In genomic region chr10:10794056-10794455, GRCh38 we compare ENCODE assay signal across 19 cellular contexts.
A peak's percentile ranks its signal among the peaks of the same experiment; 100 is the strongest.
DNase-seq lines count a peak whose midpoint lies in the region; ATAC-seq and TF ChIP-seq lines count a peak whose summit lies in the region.
"Had no signal": no experiment of that assay in that cellular context is flagged by ENCODE, and none has a peak within 500 bp of the region (broad histone marks: within the 10 kb centered on the region; RNA-seq: fewer than 3 reads in every experiment).

No MANE protein-coding gene starts in this region.

- in situ Hi-C loops in G401 (cut with HindIII; ENCODE audit: low sequenced_read_pairs): no loop called here

- no peaks in the 10 kb centered on the region for H3K36me3 Mint-ChIP-seq in activated T-cell treated with anti-CD3 and anti-CD28 coated beads, Interleukin-2, amount 50 U/mL, for 4 hours (ENCODE audit: insufficient read depth)
- H3K36me3 Mint-ChIP-seq: CD4-positive, alpha-beta memory T cell had no signal

- peaks cover 27% of the 10 kb centered on the region for H3K27me3 Mint-ChIP-seq in activated T-cell treated with anti-CD3 and anti-CD28 coated beads, Interleukin-2, amount 50 U/mL, for 4 hours (ENCODE audit: low read depth)

- TF ChIP-seq POLR2A in uterus (IDR thresholded peaks at IDR 0.05): no peak

- H3K4me3 ChIP-seq in mesodermal cell (ENCODE audit: extremely low read depth, insufficient read depth, low read length, poor library complexity, severe bottlenecking) (peak overlapping the region; percentile 14), uterus (no peak overlapping the region)
- H3K4me3 ChIP-seq: esophagus muscularis mucosa, heart right ventricle had no signal

- H3K9me3 ChIP-seq in mesodermal cell (ENCODE audit: control insufficient read depth, low read length) (no peaks in the 10 kb centered on the region), uterus (no peaks in the 10 kb centered on the region)
- H3K9me3 ChIP-seq: esophagus muscularis mucosa, heart right ventricle had no signal

- TF ChIP-seq CTCF in uterus (IDR thresholded peaks at IDR 0.05): no peak

- no peak overlapping the region for H3K4me3 Mint-ChIP-seq in activated T-cell treated with anti-CD3 and anti-CD28 coated beads, Interleukin-2, amount 50 U/mL, for 4 hours
- H3K4me3 Mint-ChIP-seq: CD4-positive, alpha-beta memory T cell had no signal

- no peaks in the 10 kb centered on the region for H3K4me1 Mint-ChIP-seq in activated T-cell treated with anti-CD3 and anti-CD28 coated beads, Interleukin-2, amount 50 U/mL, for 4 hours (ENCODE audit: low read depth)
- H3K4me1 Mint-ChIP-seq: CD4-positive, alpha-beta memory T cell had no signal

- ATAC-seq in activated T-cell treated with anti-CD3 and anti-CD28 coated beads, Interleukin-2, amount 50 U/mL, for 4 hours: no peak
- ATAC-seq: heart right ventricle, HepG2 had no signal

- H3K27me3 ChIP-seq in uterus: no peaks in the 10 kb centered on the region
- H3K27me3 ChIP-seq: esophagus muscularis mucosa, heart right ventricle had no signal

- intact Hi-C loops in uterus (cut with DNase I; ENCODE audit: low total_unique reads): no loop called here

- peak; percentile 69 for DNase-seq in G401 (ENCODE audit: low spot score)
- peak; percentile 39 for DNase-seq in NCI-H446 treated with DMSO at 0.1 percent for 48 hours (lab: John Stamatoyannopoulos, UW)
- peak; percentile 57 for DNase-seq in cerebellar cortex (ENCODE audit: low spot score)
- no peak for DNase-seq in stimulated activated naive CD4-positive, alpha-beta T cell (lab: John Stamatoyannopoulos, UW)
- DNase-seq in uterus: no peak
- no peak for DNase-seq in activated T-cell treated with anti-CD3 and anti-CD28 coated beads, Interleukin-2, amount 50 U/mL, for 4 hours
- no peak for DNase-seq in NCI-H526 (lab: John Stamatoyannopoulos, UW)
- DNase-seq: activated CD4-positive, alpha-beta T cell treated with anti-CD3 and anti-CD28 coated beads, Interleukin-2, amount 50 U/mL, for 48 hours; activated naive CD4-positive, alpha-beta T cell treated with anti-CD3 and anti-CD28 coated beads, Interleukin-2, amount 50 U/mL, for 16 hours; activated T-cell treated with anti-CD3 and anti-CD28 coated beads, Interleukin-2, amount 50 U/mL, for 1 hour; CD4-positive, alpha-beta memory T cell; heart right ventricle; NCI-H2081 treated with DMSO at 0.1 percent for 48 hours; NCI-H526 treated with DMSO at 0.1 percent for 48 hours; occipital lobe; stimulated activated CD4-positive, alpha-beta T cell treated with anti-CD3 and anti-CD28 coated beads, Interleukin-4, amount 100 ng/mL, for 1 hour had no signal

- WGBS in mesodermal cell (ENCODE audit: insufficient coverage in 2 of 2), 2 experiments: 89 to 95% methylated on average over 3 to 4 of the region's 8 CpGs

- H3K9me3 Mint-ChIP-seq in activated T-cell treated with anti-CD3 and anti-CD28 coated beads, Interleukin-2, amount 50 U/mL, for 4 hours: no peaks in the 10 kb centered on the region

- H3K4me1 ChIP-seq in mesodermal cell (ENCODE audit: control insufficient read depth, insufficient read depth, low read length, poor library complexity, severe bottlenecking): peaks cover 34% of the 10 kb centered on the region
- no peaks in the 10 kb centered on the region for H3K4me1 ChIP-seq in uterus

- H3K36me3 ChIP-seq in mesodermal cell (ENCODE audit: control insufficient read depth, insufficient read depth, low read length) (no peaks in the 10 kb centered on the region), uterus (no peaks in the 10 kb centered on the region)
- H3K36me3 ChIP-seq: esophagus muscularis mucosa, heart right ventricle had no signal

- H3K27ac ChIP-seq in mesodermal cell (ENCODE audit: low read depth, low read length, severe bottlenecking) (no peak overlapping the region), uterus (no peak overlapping the region)

Comparison
In these comparisons a context has a peak if more than half of its experiments do, and no peak if none do; other contexts are left out.
1. DNase-seq: peak in G401 (single experiment), NCI-H446 treated with DMSO at 0.1 percent for 48 hours (single experiment) and cerebellar cortex (single experiment); none in stimulated activated naive CD4-positive, alpha-beta T cell (0 of 6), uterus (0 of 2), activated T-cell treated with anti-CD3 and anti-CD28 coated beads, Interleukin-2, amount 50 U/mL, for 4 hours (single experiment) and NCI-H526 (0 of 2).